In the genomic region with DNA sequence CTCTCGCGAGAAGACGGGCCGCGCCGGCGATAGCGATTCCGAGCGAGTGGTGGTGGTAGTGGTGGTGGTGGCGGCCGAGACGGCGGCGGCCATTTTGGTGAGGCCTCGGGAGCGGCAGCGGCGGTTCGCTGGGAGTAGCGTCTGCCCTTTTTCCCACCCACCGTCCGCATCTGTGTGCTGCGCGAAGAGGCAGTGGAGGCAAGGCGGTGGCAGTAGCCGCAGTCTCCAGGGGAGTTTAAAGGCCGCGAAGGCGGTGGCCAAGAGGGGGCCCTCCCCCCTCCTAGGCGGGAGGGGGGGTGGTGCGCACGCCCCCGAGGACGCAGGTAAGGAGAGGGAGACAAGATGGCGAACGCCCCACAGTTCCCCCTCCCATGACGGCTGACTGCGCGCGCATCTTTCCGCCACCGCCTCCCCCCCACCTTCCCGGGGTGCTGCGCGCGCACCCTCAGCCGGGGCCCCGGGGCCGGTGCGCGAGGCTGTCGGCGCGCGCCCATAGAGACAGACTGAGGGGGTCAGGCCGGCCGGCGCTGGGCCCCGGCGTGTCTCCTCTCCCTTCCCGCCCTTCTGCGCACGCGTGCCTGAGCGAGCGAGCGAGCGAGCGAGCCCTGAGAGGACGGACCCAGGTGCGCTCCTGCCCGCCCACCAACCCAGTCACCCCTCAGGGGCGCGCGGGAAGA, we compare ENCODE assay signal across 1 cellular context.
A peak's percentile ranks its signal among the peaks of the same experiment; 100 is the strongest.
TF ChIP-seq lines count a peak whose summit lies in the region.

No MANE protein-coding gene starts in this region.

TF ChIP-seq in HepG2, 621 proteins besides CTCF, POLR2A, EP300 and RAD21 (continued from another document and continues in another):
- TF ChIP-seq, protein P1, sequence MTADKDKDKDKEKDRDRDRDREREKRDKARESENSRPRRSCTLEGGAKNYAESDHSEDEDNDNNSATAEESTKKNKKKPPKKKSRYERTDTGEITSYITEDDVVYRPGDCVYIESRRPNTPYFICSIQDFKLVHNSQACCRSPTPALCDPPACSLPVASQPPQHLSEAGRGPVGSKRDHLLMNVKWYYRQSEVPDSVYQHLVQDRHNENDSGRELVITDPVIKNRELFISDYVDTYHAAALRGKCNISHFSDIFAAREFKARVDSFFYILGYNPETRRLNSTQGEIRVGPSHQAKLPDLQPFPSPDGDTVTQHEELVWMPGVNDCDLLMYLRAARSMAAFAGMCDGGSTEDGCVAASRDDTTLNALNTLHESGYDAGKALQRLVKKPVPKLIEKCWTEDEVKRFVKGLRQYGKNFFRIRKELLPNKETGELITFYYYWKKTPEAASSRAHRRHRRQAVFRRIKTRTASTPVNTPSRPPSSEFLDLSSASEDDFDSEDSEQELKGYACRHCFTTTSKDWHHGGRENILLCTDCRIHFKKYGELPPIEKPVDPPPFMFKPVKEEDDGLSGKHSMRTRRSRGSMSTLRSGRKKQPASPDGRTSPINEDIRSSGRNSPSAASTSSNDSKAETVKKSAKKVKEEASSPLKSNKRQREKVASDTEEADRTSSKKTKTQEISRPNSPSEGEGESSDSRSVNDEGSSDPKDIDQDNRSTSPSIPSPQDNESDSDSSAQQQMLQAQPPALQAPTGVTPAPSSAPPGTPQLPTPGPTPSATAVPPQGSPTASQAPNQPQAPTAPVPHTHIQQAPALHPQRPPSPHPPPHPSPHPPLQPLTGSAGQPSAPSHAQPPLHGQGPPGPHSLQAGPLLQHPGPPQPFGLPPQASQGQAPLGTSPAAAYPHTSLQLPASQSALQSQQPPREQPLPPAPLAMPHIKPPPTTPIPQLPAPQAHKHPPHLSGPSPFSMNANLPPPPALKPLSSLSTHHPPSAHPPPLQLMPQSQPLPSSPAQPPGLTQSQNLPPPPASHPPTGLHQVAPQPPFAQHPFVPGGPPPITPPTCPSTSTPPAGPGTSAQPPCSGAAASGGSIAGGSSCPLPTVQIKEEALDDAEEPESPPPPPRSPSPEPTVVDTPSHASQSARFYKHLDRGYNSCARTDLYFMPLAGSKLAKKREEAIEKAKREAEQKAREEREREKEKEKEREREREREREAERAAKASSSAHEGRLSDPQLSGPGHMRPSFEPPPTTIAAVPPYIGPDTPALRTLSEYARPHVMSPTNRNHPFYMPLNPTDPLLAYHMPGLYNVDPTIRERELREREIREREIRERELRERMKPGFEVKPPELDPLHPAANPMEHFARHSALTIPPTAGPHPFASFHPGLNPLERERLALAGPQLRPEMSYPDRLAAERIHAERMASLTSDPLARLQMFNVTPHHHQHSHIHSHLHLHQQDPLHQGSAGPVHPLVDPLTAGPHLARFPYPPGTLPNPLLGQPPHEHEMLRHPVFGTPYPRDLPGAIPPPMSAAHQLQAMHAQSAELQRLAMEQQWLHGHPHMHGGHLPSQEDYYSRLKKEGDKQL (CRISPR knock-in tag; IDR thresholded peaks at IDR 0.05; ENCODE audit: low read depth), result no peak
- peak; percentile 76 for TF ChIP-seq ZEB1 (IDR thresholded peaks at IDR 0.05; ENCODE audit: insufficient replicate concordance, low read depth)
- TF ChIP-seq, protein P2, sequence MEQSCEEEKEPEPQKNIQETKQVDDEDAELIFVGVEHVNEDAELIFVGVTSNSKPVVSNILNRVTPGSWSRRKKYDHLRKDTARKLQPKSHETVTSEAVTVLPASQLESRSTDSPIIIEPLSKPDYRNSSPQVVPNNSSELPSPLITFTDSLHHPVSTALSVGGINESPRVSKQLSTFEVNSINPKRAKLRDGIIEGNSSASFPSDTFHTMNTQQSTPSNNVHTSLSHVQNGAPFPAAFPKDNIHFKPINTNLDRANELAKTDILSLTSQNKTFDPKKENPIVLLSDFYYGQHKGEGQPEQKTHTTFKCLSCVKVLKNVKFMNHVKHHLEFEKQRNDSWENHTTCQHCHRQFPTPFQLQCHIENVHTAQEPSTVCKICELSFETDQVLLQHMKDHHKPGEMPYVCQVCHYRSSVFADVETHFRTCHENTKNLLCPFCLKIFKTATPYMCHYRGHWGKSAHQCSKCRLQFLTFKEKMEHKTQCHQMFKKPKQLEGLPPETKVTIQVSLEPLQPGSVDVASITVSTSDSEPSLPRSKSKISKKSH (CRISPR knock-in tag; IDR thresholded peaks at IDR 0.05; ENCODE audit: borderline replicate concordance), result peak; percentile 49
- peak; percentile 76 for TF ChIP-seq ZNF577 (CRISPR knock-in tag; IDR thresholded peaks at IDR 0.05; ENCODE audit: borderline replicate concordance, low read depth)
- TF ChIP-seq POLR2AphosphoS2 (IDR thresholded peaks at IDR 0.05; ENCODE audit: low read depth, low read length), result peak; percentile 84
- peak; percentile 67; the same call in 1 of the 2 replicates for TF ChIP-seq MIER2 (CRISPR knock-in tag; IDR thresholded peaks at IDR 0.05)
- TF ChIP-seq, protein P3, sequence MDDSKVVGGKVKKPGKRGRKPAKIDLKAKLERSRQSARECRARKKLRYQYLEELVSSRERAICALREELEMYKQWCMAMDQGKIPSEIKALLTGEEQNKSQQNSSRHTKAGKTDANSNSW (CRISPR knock-in tag; IDR thresholded peaks at IDR 0.05; ENCODE audit: borderline replicate concordance), result no peak; the same call in 1 of the 2 replicates
- no peak for TF ChIP-seq NFE2 (CRISPR knock-in tag; IDR thresholded peaks at IDR 0.05)
- peak; percentile 77 for TF ChIP-seq PHF20 (CRISPR knock-in tag; IDR thresholded peaks at IDR 0.05)
- 0 out of 2 replicates have a peak, but pooled peaks have one; percentile 83 for TF ChIP-seq ZNF569 (CRISPR knock-in tag; IDR thresholded peaks at IDR 0.05; ENCODE audit: borderline replicate concordance)
- TF ChIP-seq SP5 (CRISPR knock-in tag; IDR thresholded peaks at IDR 0.05; ENCODE audit: borderline replicate concordance, low read depth), result peak; percentile 62; the same call in 1 of the 2 replicates
- TF ChIP-seq, protein P4, sequence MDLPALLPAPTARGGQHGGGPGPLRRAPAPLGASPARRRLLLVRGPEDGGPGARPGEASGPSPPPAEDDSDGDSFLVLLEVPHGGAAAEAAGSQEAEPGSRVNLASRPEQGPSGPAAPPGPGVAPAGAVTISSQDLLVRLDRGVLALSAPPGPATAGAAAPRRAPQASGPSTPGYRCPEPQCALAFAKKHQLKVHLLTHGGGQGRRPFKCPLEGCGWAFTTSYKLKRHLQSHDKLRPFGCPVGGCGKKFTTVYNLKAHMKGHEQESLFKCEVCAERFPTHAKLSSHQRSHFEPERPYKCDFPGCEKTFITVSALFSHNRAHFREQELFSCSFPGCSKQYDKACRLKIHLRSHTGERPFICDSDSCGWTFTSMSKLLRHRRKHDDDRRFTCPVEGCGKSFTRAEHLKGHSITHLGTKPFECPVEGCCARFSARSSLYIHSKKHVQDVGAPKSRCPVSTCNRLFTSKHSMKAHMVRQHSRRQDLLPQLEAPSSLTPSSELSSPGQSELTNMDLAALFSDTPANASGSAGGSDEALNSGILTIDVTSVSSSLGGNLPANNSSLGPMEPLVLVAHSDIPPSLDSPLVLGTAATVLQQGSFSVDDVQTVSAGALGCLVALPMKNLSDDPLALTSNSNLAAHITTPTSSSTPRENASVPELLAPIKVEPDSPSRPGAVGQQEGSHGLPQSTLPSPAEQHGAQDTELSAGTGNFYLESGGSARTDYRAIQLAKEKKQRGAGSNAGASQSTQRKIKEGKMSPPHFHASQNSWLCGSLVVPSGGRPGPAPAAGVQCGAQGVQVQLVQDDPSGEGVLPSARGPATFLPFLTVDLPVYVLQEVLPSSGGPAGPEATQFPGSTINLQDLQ (CRISPR knock-in tag; IDR thresholded peaks at IDR 0.05), result peak; percentile 71; the same call in 1 of the 2 replicates
- no peak for TF ChIP-seq ADNP (CRISPR knock-in tag; IDR thresholded peaks at IDR 0.05)
- TF ChIP-seq, protein P5, sequence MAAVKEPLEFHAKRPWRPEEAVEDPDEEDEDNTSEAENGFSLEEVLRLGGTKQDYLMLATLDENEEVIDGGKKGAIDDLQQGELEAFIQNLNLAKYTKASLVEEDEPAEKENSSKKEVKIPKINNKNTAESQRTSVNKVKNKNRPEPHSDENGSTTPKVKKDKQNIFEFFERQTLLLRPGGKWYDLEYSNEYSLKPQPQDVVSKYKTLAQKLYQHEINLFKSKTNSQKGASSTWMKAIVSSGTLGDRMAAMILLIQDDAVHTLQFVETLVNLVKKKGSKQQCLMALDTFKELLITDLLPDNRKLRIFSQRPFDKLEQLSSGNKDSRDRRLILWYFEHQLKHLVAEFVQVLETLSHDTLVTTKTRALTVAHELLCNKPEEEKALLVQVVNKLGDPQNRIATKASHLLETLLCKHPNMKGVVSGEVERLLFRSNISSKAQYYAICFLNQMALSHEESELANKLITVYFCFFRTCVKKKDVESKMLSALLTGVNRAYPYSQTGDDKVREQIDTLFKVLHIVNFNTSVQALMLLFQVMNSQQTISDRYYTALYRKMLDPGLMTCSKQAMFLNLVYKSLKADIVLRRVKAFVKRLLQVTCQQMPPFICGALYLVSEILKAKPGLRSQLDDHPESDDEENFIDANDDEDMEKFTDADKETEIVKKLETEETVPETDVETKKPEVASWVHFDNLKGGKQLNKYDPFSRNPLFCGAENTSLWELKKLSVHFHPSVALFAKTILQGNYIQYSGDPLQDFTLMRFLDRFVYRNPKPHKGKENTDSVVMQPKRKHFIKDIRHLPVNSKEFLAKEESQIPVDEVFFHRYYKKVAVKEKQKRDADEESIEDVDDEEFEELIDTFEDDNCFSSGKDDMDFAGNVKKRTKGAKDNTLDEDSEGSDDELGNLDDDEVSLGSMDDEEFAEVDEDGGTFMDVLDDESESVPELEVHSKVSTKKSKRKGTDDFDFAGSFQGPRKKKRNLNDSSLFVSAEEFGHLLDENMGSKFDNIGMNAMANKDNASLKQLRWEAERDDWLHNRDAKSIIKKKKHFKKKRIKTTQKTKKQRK (IDR thresholded peaks at IDR 0.05; ENCODE audit: low read length), result no peak
- TF ChIP-seq MXD4 (CRISPR knock-in tag; IDR thresholded peaks at IDR 0.05), result peak; percentile 48; the same call in 1 of the 2 replicates
- TF ChIP-seq FOXO1 (CRISPR knock-in tag; IDR thresholded peaks at IDR 0.05), result peak; percentile 82
- TF ChIP-seq CBX1 (IDR thresholded peaks at IDR 0.05; ENCODE audit: low read depth), result peak; percentile 74
- TF ChIP-seq SAP130 (CRISPR knock-in tag; IDR thresholded peaks at IDR 0.05; ENCODE audit: low read depth), result peak; percentile 90
- TF ChIP-seq NFE2L2 (IDR thresholded peaks at IDR 0.05; ENCODE audit: low read length), result no peak
- 0 out of 2 replicates have a peak, but pooled peaks have one; percentile 5 for TF ChIP-seq ZNF7 (CRISPR knock-in tag; IDR thresholded peaks at IDR 0.05)
- TF ChIP-seq, protein P6, sequence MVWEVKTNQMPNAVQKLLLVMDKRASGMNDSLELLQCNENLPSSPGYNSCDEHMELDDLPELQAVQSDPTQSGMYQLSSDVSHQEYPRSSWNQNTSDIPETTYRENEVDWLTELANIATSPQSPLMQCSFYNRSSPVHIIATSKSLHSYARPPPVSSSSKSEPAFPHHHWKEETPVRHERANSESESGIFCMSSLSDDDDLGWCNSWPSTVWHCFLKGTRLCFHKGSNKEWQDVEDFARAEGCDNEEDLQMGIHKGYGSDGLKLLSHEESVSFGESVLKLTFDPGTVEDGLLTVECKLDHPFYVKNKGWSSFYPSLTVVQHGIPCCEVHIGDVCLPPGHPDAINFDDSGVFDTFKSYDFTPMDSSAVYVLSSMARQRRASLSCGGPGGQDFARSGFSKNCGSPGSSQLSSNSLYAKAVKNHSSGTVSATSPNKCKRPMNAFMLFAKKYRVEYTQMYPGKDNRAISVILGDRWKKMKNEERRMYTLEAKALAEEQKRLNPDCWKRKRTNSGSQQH (CRISPR knock-in tag; IDR thresholded peaks at IDR 0.05; ENCODE audit: low read depth), result 0 out of 2 replicates have a peak, but pooled peaks have one; percentile 35
- no peak; the same call in 1 of the 2 replicates for TF ChIP-seq CREB1 (IDR thresholded peaks at IDR 0.05)
- peak; percentile 94 for TF ChIP-seq CREB1 (CRISPR knock-in tag; IDR thresholded peaks at IDR 0.05)
- peak; percentile 61; the same call in 1 of the 2 replicates for TF ChIP-seq MAF1 (CRISPR knock-in tag; IDR thresholded peaks at IDR 0.05; ENCODE audit: borderline replicate concordance)
- TF ChIP-seq HNRNPLL (IDR thresholded peaks at IDR 0.05; ENCODE audit: low read depth, low read length, poor library complexity, severe bottlenecking), result peak; percentile 71
- TF ChIP-seq ZNF841 (CRISPR knock-in tag; IDR thresholded peaks at IDR 0.05; ENCODE audit: borderline replicate concordance), result no peak
- TF ChIP-seq ZNF768 (CRISPR knock-in tag; IDR thresholded peaks at IDR 0.05), result peak; percentile 57; the same call in 1 of the 2 replicates
- TF ChIP-seq, protein P7, sequence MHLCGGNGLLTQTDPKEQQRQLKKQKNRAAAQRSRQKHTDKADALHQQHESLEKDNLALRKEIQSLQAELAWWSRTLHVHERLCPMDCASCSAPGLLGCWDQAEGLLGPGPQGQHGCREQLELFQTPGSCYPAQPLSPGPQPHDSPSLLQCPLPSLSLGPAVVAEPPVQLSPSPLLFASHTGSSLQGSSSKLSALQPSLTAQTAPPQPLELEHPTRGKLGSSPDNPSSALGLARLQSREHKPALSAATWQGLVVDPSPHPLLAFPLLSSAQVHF (CRISPR knock-in tag; IDR thresholded peaks at IDR 0.05), result peak; percentile 96; the same call in 1 of the 2 replicates
- TF ChIP-seq ZNF713 (CRISPR knock-in tag; IDR thresholded peaks at IDR 0.05), result 0 out of 2 replicates have a peak, but pooled peaks have one; percentile 20
- peak; percentile 86 for TF ChIP-seq TEAD3 (CRISPR knock-in tag; optimal IDR thresholded peaks at IDR 0.05; ENCODE audit: borderline replicate concordance)
- TF ChIP-seq, protein P8, sequence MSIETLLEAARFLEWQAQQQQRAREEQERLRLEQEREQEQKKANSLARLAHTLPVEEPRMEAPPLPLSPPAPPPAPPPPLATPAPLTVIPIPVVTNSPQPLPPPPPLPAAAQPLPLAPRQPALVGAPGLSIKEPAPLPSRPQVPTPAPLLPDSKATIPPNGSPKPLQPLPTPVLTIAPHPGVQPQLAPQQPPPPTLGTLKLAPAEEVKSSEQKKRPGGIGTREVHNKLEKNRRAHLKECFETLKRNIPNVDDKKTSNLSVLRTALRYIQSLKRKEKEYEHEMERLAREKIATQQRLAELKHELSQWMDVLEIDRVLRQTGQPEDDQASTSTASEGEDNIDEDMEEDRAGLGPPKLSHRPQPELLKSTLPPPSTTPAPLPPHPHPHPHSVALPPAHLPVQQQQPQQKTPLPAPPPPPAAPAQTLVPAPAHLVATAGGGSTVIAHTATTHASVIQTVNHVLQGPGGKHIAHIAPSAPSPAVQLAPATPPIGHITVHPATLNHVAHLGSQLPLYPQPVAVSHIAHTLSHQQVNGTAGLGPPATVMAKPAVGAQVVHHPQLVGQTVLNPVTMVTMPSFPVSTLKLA (IDR thresholded peaks at IDR 0.05), result no peak; the same call in 1 of the 2 replicates
- TF ChIP-seq ZNF543 (CRISPR knock-in tag; IDR thresholded peaks at IDR 0.05), result peak; percentile 97
